ENCODE assay signal across 9 cellular contexts in genomic region chr3:150925751-150926201, GRCh38. TPM values are rescaled to one million over a fixed set of nuclear protein-coding genes. Genes with fewer than 3 reads are reported as not detected.
DNase-seq lines count a peak whose midpoint lies in the region; ATAC-seq and TF ChIP-seq lines count a peak whose summit lies in the region.
"Had no signal": no experiment of that assay in that cellular context is flagged by ENCODE, and none has a peak within 500 bp of the region (broad histone marks: within the 10 kb centered on the region; RNA-seq: fewer than 3 reads in every experiment).

No MANE protein-coding gene starts in this region.

- DNase-seq in ELR (ENCODE audit: low read depth) = peak; percentile 64
- DNase-seq in Karpas-422 = peak; percentile 79
- DNase-seq in T follicular helper cell (ENCODE audit: low read depth) = peak; percentile 10
- peak; percentile 10 for DNase-seq in astrocyte of the spinal cord (ENCODE audit: low read depth, low spot score)
- DNase-seq in kidney epithelial cell (ENCODE audit: low read depth) = no peak
- peak; percentile 26 to 57 (median 33) for DNase-seq in stimulated activated CD4-positive, alpha-beta T cell treated with anti-CD3 and anti-CD28 coated beads, TNF-alpha, amount 100 ng/mL, for 48 hours (ENCODE audit: low read depth in 3 of 3)
- DNase-seq in coronary artery (ENCODE audit: low spot score) = no peak

- peak; percentile 85 for ATAC-seq in GM21737 (IDR thresholded peaks at IDR 0.05; ENCODE audit: unreplicated experiment)

- no peak overlapping the region for H3K4me2 ChIP-seq in Karpas-422 (ENCODE audit: low read depth, low read length, poor library complexity, severe bottlenecking)

- H3K4me1 ChIP-seq in Karpas-422 (ENCODE audit: low read length) = no peaks in the 10 kb centered on the region

- H3K9ac ChIP-seq in Karpas-422 (ENCODE audit: low read length) = no peak overlapping the region

- no peaks in the 10 kb centered on the region for H3K36me3 ChIP-seq in Karpas-422 (ENCODE audit: insufficient read depth, low read length)
- H3K36me3 ChIP-seq in kidney epithelial cell (ENCODE audit: control insufficient read depth, insufficient read depth, low read length) = no peaks in the 10 kb centered on the region

- H2AFZ ChIP-seq in Karpas-422 (ENCODE audit: low read length) = no peak overlapping the region

- H3K9me3 ChIP-seq in Karpas-422 (ENCODE audit: low read length) = no peaks in the 10 kb centered on the region

- in situ Hi-C loops in astrocyte of the spinal cord (cut with HindIII; ENCODE audit: low sequenced_read_pairs) = no loop called here

- no peaks in the 10 kb centered on the region for H3K27me3 ChIP-seq in Karpas-422 (ENCODE audit: low read length)
- H3K27me3 ChIP-seq in kidney epithelial cell (ENCODE audit: control insufficient read depth, insufficient read depth, low read length) = no peaks in the 10 kb centered on the region

- no peaks in the 10 kb centered on the region for H4K20me1 ChIP-seq in Karpas-422 (ENCODE audit: insufficient read depth, low read depth, low read length)

- no peaks in the 10 kb centered on the region for H3K79me2 ChIP-seq in Karpas-422 (ENCODE audit: low read length)

- H3K9me2 ChIP-seq in Karpas-422 (replicated peaks; ENCODE audit: insufficient read depth, low read length) = no peaks in the 10 kb centered on the region

- TF ChIP-seq CTCF in astrocyte of the spinal cord (IDR thresholded peaks at IDR 0.05; ENCODE audit: low read depth, low read length) = peak; percentile 78
- TF ChIP-seq CTCF in kidney epithelial cell (IDR thresholded peaks at IDR 0.05; ENCODE audit: insufficient read depth, low read length, poor library complexity, severe bottlenecking) = peak; percentile 96
- TF ChIP-seq CTCF in coronary artery (IDR thresholded peaks at IDR 0.05) = no peak

- no peak overlapping the region for H3K4me3 ChIP-seq in Karpas-422 (ENCODE audit: low read length)
- peak overlapping the region; percentile 5 for H3K4me3 ChIP-seq in astrocyte of the spinal cord (ENCODE audit: low read depth, low read length)
- H3K4me3 ChIP-seq in kidney epithelial cell (ENCODE audit: low read depth, low read length) = no peak overlapping the region
- H3K4me3 ChIP-seq in coronary artery = no peak overlapping the region

- H3K27ac ChIP-seq in Karpas-422 (ENCODE audit: low read length) (no peak overlapping the region), coronary artery (no peak overlapping the region)
- H3K27ac ChIP-seq: epithelial cell of prostate had no signal

RNA-seq across cellular contexts. Expression of gene MINDY4B, which starts 20.5 kb away (rescaled TPM):
- total RNA-seq in Karpas-422 (2014; rRNA removed; shearing (Covaris generic); ENCODE audit: low replicate concordance) = not detected in 2 replicates
- not detected in 2 replicates for total RNA-seq in kidney epithelial cell

RNA-seq across cellular contexts. Expression of gene CLRN1, which starts 46.8 kb away (rescaled TPM):
- total RNA-seq in Karpas-422 (2014; rRNA removed; shearing (Covaris generic); ENCODE audit: low replicate concordance) = not detected in 2 replicates
- not detected in 2 replicates for total RNA-seq in kidney epithelial cell

Comparison
In these comparisons a context has a peak if more than half of its experiments do, and no peak if none do; other contexts are left out.
1. DNase-seq: peak in ELR (single experiment), Karpas-422 (single experiment), T follicular helper cell (single experiment), astrocyte of the spinal cord (single experiment) and stimulated activated CD4-positive, alpha-beta T cell treated with anti-CD3 and anti-CD28 coated beads, TNF-alpha, amount 100 ng/mL, for 48 hours (3 of 3); none in kidney epithelial cell (single experiment) and coronary artery (single experiment).